21 cellular contexts compared by ENCODE assay signal in genomic region chr4:55469979-55470378, GRCh38.
"Had no signal": no experiment of that assay in that cellular context is flagged by ENCODE, and none has a peak within 500 bp of the region (broad histone marks: within the 10 kb centered on the region; RNA-seq: fewer than 3 reads in every experiment).

No MANE protein-coding gene starts in this region.

- H3K9me3 ChIP-seq: MG63 had no signal

- H3K27ac ChIP-seq: PC-9, Peyer's patch, SJSA1, SK-N-MC had no signal

- H3K4me3 ChIP-seq: MG63, PC-9, Peyer's patch, SJSA1, SK-N-MC had no signal

- H3K4me1 ChIP-seq: Peyer's patch had no signal

- DNase-seq: KBM-7, MG63, NCI-H1092, NCI-H1105 treated with DMSO at 0.1 percent for 48 hours, NCI-H1417 treated with DMSO at 0.1 percent for 48 hours, NCI-H146, NCI-H1694 treated with DMSO at 0.1 percent for 48 hours, NCI-H1930, NCI-H2081, NCI-H2107, NCI-H2227 treated with DMSO at 0.1 percent for 48 hours, NCI-H524, NCI-H69, NCI-H774, PC-9, Peyer's patch, Right ventricle myocardium superior, SIG-M5, SW 1271 had no signal

- H3K27me3 ChIP-seq: MG63, Peyer's patch, SJSA1 had no signal
